Comparison of ENCODE assay signal across 1 cellular context in genomic region chr22:36175892-36176291, GRCh38.
TF ChIP-seq lines count a peak whose summit lies in the region.

No MANE protein-coding gene starts in this region.

TF ChIP-seq in K562, 482 proteins besides CTCF, POLR2A, EP300 and RAD21:
- TF ChIP-seq ZBTB11 (CRISPR knock-in tag; IDR thresholded peaks at IDR 0.05) (no peak), FOXJ3 (CRISPR knock-in tag; IDR thresholded peaks at IDR 0.05) (no peak), MITF (IDR thresholded peaks at IDR 0.05) (no peak), ZNF764 (CRISPR knock-in tag; IDR thresholded peaks at IDR 0.05; ENCODE audit: low read depth) (no peak), BDP1 (IDR thresholded peaks at IDR 0.05; ENCODE audit: insufficient read depth, insufficient read length) (no peak), CREM (IDR thresholded peaks at IDR 0.05; ENCODE audit: low read depth) (no peak), CTCFL (IDR thresholded peaks at IDR 0.05; ENCODE audit: borderline replicate concordance, insufficient read depth, low read depth, low read length, poor library complexity, severe bottlenecking) (no peak)
